In the genomic region with DNA sequence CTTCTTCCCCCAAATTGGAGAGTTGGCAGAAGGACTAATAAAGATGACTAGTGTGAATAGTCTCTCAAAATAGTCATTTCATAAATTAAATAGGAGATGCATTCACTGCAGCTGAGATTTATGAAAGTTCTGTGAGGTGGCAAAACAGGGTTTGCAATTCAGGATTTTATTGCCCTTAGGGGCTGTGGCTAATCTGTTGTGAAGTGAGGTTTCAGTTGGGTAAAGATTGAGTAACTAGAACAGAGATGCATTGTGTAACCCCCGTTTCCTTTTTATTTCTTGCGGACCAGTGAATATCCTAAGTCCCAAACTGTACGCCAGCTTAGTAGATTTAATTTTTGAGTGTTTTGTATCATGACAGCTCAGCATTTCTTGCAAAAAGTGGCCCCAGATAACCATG, we compare ENCODE assay signal across 1 cellular context.
TF ChIP-seq lines count a peak whose summit lies in the region.

No MANE protein-coding gene starts in this region.

TF ChIP-seq in HepG2, 621 proteins besides CTCF, POLR2A, EP300 and RAD21 (continued from another document):
- no peak for TF ChIP-seq NFAT5 (CRISPR knock-in tag; IDR thresholded peaks at IDR 0.05)
- TF ChIP-seq ZNF484 (CRISPR knock-in tag; IDR thresholded peaks at IDR 0.05; ENCODE audit: borderline replicate concordance, low read depth) = no peak
- TF ChIP-seq EED (CRISPR knock-in tag; IDR thresholded peaks at IDR 0.05) = no peak
